ENCODE assay signal across 10 cellular contexts in genomic region chr19:35546532-35546931, GRCh38. TPM values are rescaled to one million over a fixed set of nuclear protein-coding genes. Genes with fewer than 3 reads are reported as not detected.
DNase-seq lines count a peak whose midpoint lies in the region; ATAC-seq and TF ChIP-seq lines count a peak whose summit lies in the region.
"Had no signal": no experiment of that assay in that cellular context is flagged by ENCODE, and none has a peak within 500 bp of the region (broad histone marks: within the 10 kb centered on the region; RNA-seq: fewer than 3 reads in every experiment).

No MANE protein-coding gene starts in this region.

- no peaks in the 10 kb centered on the region for H3K9me3 Mint-ChIP-seq in activated naive CD8-positive, alpha-beta T cell treated with anti-CD3 and anti-CD28 coated beads, Interleukin-2, amount 10 ng/mL, durations not matched to agents 7 days and 5 days

- peak overlapping the region; percentile 72 for H3K27ac Mint-ChIP-seq in activated naive CD8-positive, alpha-beta T cell treated with anti-CD3 and anti-CD28 coated beads, Interleukin-2, amount 10 ng/mL, durations not matched to agents 7 days and 5 days

- no peaks in the 10 kb centered on the region for H3K36me3 Mint-ChIP-seq in activated naive CD8-positive, alpha-beta T cell treated with anti-CD3 and anti-CD28 coated beads, Interleukin-2, amount 10 ng/mL, durations not matched to agents 7 days and 5 days

- peaks cover 0 to 12% (median 0%) of the 10 kb centered on the region in 9 donors for H3K36me3 ChIP-seq in heart left ventricle
- H3K36me3 ChIP-seq in lower lobe of right lung = peaks cover 6% of the 10 kb centered on the region
- H3K36me3 ChIP-seq in upper lobe of right lung = no peaks in the 10 kb centered on the region

- POLR2A ChIA-PET in activated naive CD8-positive, alpha-beta T cell treated with anti-CD3 and anti-CD28 coated beads, Interleukin-2, amount 10 ng/mL, durations not matched to agents 7 days and 5 days (lab: Charles Lee) = no interaction called here

- 86 to 88% (median 88%) methylated on average over 8 of the region's 8 CpGs for WGBS in heart left ventricle, 4 donors

- H3K4me1 ChIP-seq in heart left ventricle (peaks cover 4 to 30% (median 17%) of the 10 kb centered on the region in 12 donors), lower lobe of right lung (peaks cover 24% of the 10 kb centered on the region), upper lobe of right lung (peaks cover 10% of the 10 kb centered on the region)

- H3K9me3 ChIP-seq in heart left ventricle (no peaks in the 10 kb centered on the region), lower lobe of right lung (no peaks in the 10 kb centered on the region), upper lobe of right lung (no peaks in the 10 kb centered on the region)

- no peak for DNase-seq in heart left ventricle
- no peak for DNase-seq in Right ventricle myocardium superior
- no peak for DNase-seq in activated naive CD8-positive, alpha-beta T cell treated with anti-CD3 and anti-CD28 coated beads, Interleukin-2, amount 10 ng/mL, durations not matched to agents 7 days and 5 days
- no peak for DNase-seq in lower lobe of right lung
- DNase-seq in upper lobe of right lung = no peak
- no peak for DNase-seq in NCI-H510A (lab: John Stamatoyannopoulos, UW)

- TF ChIP-seq POLR2A in heart left ventricle (IDR thresholded peaks at IDR 0.05) (no peak), GM18505 (IDR thresholded peaks at IDR 0.05; ENCODE audit: borderline replicate concordance, extremely low read depth, insufficient read depth, insufficient read length) (no peak)

- peak overlapping the region in 1 of 12 donors; percentile 87 for H3K27ac ChIP-seq in heart left ventricle
- peak overlapping the region; percentile 92 for H3K27ac ChIP-seq in lower lobe of right lung
- H3K27ac ChIP-seq in upper lobe of right lung = no peak overlapping the region

- intact Hi-C loops in heart left ventricle (cut with DNase I) (loop anchor here in 7 of 10 donors (5.0 to 10.0 kb wide), 4 partner anchors 66 to 171 kb away; partner anchors contain the start of genes KMT2B (in 4 of the 7) and HAUS5 (in 3 of the 7)), Right ventricle myocardium superior (cut with DNase I) (loop anchor here (10.0 kb wide), 1 partner anchor 168 kb away; the partner anchor contains the start of gene KMT2B), lower lobe of right lung (cut with DNase I) (no loop called here), upper lobe of right lung (cut with DNase I) (no loop called here)

- H3K4me3 Mint-ChIP-seq in activated naive CD8-positive, alpha-beta T cell treated with anti-CD3 and anti-CD28 coated beads, Interleukin-2, amount 10 ng/mL, durations not matched to agents 7 days and 5 days = peak overlapping the region; percentile 91

- no peaks in the 10 kb centered on the region for H3K27me3 Mint-ChIP-seq in activated naive CD8-positive, alpha-beta T cell treated with anti-CD3 and anti-CD28 coated beads, Interleukin-2, amount 10 ng/mL, durations not matched to agents 7 days and 5 days

- peaks cover 23% of the 10 kb centered on the region for H3K4me1 Mint-ChIP-seq in activated naive CD8-positive, alpha-beta T cell treated with anti-CD3 and anti-CD28 coated beads, Interleukin-2, amount 10 ng/mL, durations not matched to agents 7 days and 5 days

- no peak for ATAC-seq in heart left ventricle
- no peak for ATAC-seq in Right ventricle myocardium superior (ENCODE audit: poor library complexity)
- ATAC-seq in activated naive CD8-positive, alpha-beta T cell treated with anti-CD3 and anti-CD28 coated beads, Interleukin-2, amount 10 ng/mL, durations not matched to agents 7 days and 5 days (ENCODE audit: low read depth) = no peak
- no peak for ATAC-seq in lower lobe of right lung
- no peak for ATAC-seq in upper lobe of right lung
- ATAC-seq in GM18505 (IDR thresholded peaks at IDR 0.05; ENCODE audit: unreplicated experiment) = no peak
- no peak for ATAC-seq in HG02759 (IDR thresholded peaks at IDR 0.05; ENCODE audit: unreplicated experiment)

- H3K27me3 ChIP-seq in heart left ventricle = no peaks in the 10 kb centered on the region
- H3K27me3 ChIP-seq in lower lobe of right lung (ENCODE audit: low read depth) = no peaks in the 10 kb centered on the region
- H3K27me3 ChIP-seq in upper lobe of right lung = no peaks in the 10 kb centered on the region

- H3K4me3 ChIP-seq in heart left ventricle (peak overlapping the region in 10 of 12 donors; percentile 63 to 98 (median 88)), lower lobe of right lung (peak overlapping the region; percentile 99), upper lobe of right lung (peak overlapping the region; percentile 97)

- TF ChIP-seq CTCF in heart left ventricle (IDR thresholded peaks at IDR 0.05) = no peak
- no peak for TF ChIP-seq CTCF in lower lobe of right lung (IDR thresholded peaks at IDR 0.05)
- no peak for TF ChIP-seq CTCF in upper lobe of right lung (IDR thresholded peaks at IDR 0.05)

RNA-seq across cellular contexts. Expression of gene TMEM147, which starts 1.1 kb away (rescaled TPM):
- total RNA-seq in heart left ventricle (100 to 1,000 TPM in 3 of 9 donors, 10 to 100 TPM in 6; 68.9 to 121 (median 81.6) TPM), Right ventricle myocardium superior (75.7 TPM), lower lobe of right lung (81.6 TPM), upper lobe of right lung (77.7 TPM)
- polyA plus RNA-seq in heart left ventricle = 100 to 1,000 TPM; 103 to 191 TPM
- total RNA-seq in activated naive CD8-positive, alpha-beta T cell treated with anti-CD3 and anti-CD28 coated beads, Interleukin-2, amount 10 ng/mL, durations not matched to agents 7 days and 5 days = 10 to 100 TPM; 37.2 to 38.2 TPM

RNA-seq across cellular contexts. Expression of gene GAPDHS, which starts 13.3 kb away (rescaled TPM):
- not detected for total RNA-seq in heart left ventricle
- polyA plus RNA-seq in heart left ventricle = not detected
- total RNA-seq in Right ventricle myocardium superior = not detected
- not detected for total RNA-seq in activated naive CD8-positive, alpha-beta T cell treated with anti-CD3 and anti-CD28 coated beads, Interleukin-2, amount 10 ng/mL, durations not matched to agents 7 days and 5 days
- total RNA-seq in lower lobe of right lung = not detected
- not detected for total RNA-seq in upper lobe of right lung
- total RNA-seq: Daoy, Right ventricle myocardium inferior had no signal

RNA-seq across cellular contexts. Expression of gene ATP4A, which starts 16.9 kb away (rescaled TPM):
- total RNA-seq in heart left ventricle (not detected), Right ventricle myocardium superior (not detected), lower lobe of right lung (not detected), upper lobe of right lung (not detected)
- polyA plus RNA-seq in heart left ventricle = not detected
- not detected for total RNA-seq in activated naive CD8-positive, alpha-beta T cell treated with anti-CD3 and anti-CD28 coated beads, Interleukin-2, amount 10 ng/mL, durations not matched to agents 7 days and 5 days
- total RNA-seq: Daoy, Right ventricle myocardium inferior had no signal

RNA-seq across cellular contexts. Expression of gene SBSN, which starts 18.4 kb away (rescaled TPM):
- total RNA-seq in heart left ventricle (not detected), Right ventricle myocardium superior (not detected), lower lobe of right lung (not detected), upper lobe of right lung (not detected)
- not detected for polyA plus RNA-seq in heart left ventricle
- total RNA-seq in activated naive CD8-positive, alpha-beta T cell treated with anti-CD3 and anti-CD28 coated beads, Interleukin-2, amount 10 ng/mL, durations not matched to agents 7 days and 5 days = not detected
- total RNA-seq: Right ventricle myocardium inferior had no signal

RNA-seq across cellular contexts. Expression of gene DMKN, which starts 33.1 kb away (rescaled TPM):
- total RNA-seq in heart left ventricle = 10 to 100 TPM in 7 of 9 donors, 1 to 10 TPM in 2; 7.8 to 26.9 (median 12.1) TPM
- polyA plus RNA-seq in heart left ventricle = 10 to 100 TPM; 18.2 to 38.8 TPM
- total RNA-seq in Right ventricle myocardium superior = 3.6 TPM
- 1 to 10 TPM; 2.5 to 3.5 TPM for total RNA-seq in activated naive CD8-positive, alpha-beta T cell treated with anti-CD3 and anti-CD28 coated beads, Interleukin-2, amount 10 ng/mL, durations not matched to agents 7 days and 5 days
- total RNA-seq in lower lobe of right lung = 70.7 TPM
- 79.8 TPM for total RNA-seq in upper lobe of right lung

Comparison
In these comparisons a context has a peak if more than half of its experiments do, and no peak if none do; other contexts are left out.
1. intact Hi-C loops: an anchor here in heart left ventricle (5.0 to 10.0 kb wide) and Right ventricle myocardium superior (10.0 kb wide); none called in lower lobe of right lung and upper lobe of right lung.